In the genomic region with DNA sequence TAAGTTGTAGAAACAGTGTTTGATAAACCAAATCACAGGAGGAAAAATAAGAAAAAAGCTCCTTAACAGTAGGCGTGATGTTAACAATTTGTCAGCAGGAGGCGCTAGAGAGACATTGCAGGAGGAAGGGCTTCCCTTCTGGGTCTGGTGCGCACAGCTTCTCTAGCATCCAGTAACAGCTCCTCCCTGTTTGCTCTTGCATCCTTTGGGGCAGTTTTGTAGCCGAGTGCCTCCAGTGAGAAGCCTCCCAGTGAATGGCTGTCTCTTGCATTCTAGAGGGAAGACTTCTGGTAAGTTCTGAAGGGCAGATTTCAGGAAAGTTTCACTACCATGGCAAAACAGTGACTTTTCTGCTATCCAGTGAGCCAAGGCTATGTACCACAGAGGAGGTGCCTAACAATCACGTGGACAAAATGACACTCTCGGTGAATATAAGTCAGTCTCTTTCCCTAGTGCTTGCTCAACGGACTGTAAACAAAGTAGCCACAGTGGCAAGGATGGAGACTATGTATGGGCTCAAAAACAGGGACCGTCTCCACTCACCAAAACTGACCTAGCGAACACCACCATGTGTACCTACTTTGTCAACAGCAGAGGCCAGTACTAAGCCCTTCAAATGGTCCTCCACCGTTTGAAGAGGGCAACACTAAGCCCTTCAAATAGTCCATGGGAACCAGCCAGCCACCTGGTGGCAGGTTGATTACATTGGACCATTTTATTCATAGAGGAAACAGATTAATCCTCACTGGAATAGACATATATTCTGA, we compare ENCODE assay signal across 8 cellular contexts. TPM values are rescaled to one million over a fixed set of nuclear protein-coding genes. Genes with fewer than 3 reads are reported as not detected.
DNase-seq lines count a peak whose midpoint lies in the region; ATAC-seq, FAIRE-seq and TF ChIP-seq lines count a peak whose summit lies in the region.

No MANE protein-coding gene starts in this region.

- H3K4me3 ChIP-seq in AG04449 (ENCODE audit: low read depth, low read length) (no peak overlapping the region), choroid plexus epithelial cell (ENCODE audit: low read depth, low read length) (no peak overlapping the region), HepG2 (replicated peaks in 1 of 3; ENCODE audit: insufficient read depth in 1 of 3, low read depth in 2 of 3, low read length in 3 of 3) (no peak overlapping the region)

- peak; percentile 56 for FAIRE-seq in HepG2 (lab: Jason Lieb, UNC)

- POLR2A ChIA-PET in AG04449 (lab: Yijun Ruan, JAX) (interaction anchor here (1.0 kb wide), 1 partner anchor 196 kb away, joined by 3 read pairs; no protein-coding TSS in a partner anchor), HepG2 (lab: Yijun Ruan, JAX) (no interaction called here)

- no peak for TF ChIP-seq POLR2A in HepG2 (IDR thresholded peaks at IDR 0.05; ENCODE audit: insufficient read depth in 1 of 2, low read depth in 2 of 2, low read length in 2 of 2)

- H3K9me3 ChIP-seq in HepG2 (ENCODE audit: low read length) = no peaks in the 10 kb centered on the region

- 0 out of 2 replicates have a peak overlapping the region, but pooled peaks have one; percentile 28 for H3K4me2 ChIP-seq in HepG2 (ENCODE audit: low read depth, low read length)

- H3K79me2 ChIP-seq in HepG2 (ENCODE audit: insufficient read depth, low read length) = no peaks in the 10 kb centered on the region

- ATAC-seq in GM18511 (IDR thresholded peaks at IDR 0.05; ENCODE audit: unreplicated experiment) = peak; percentile 89
- ATAC-seq in HG03342 (IDR thresholded peaks at IDR 0.05; ENCODE audit: unreplicated experiment) = peak; percentile 88
- peak; percentile 87 for ATAC-seq in HepG2

- H3K36me3 ChIP-seq in HepG2 (replicated peaks in 1 of 2; ENCODE audit: control insufficient read depth in 1 of 2, insufficient read depth in 2 of 2, low read length in 2 of 2) = no peaks in the 10 kb centered on the region

- intact Hi-C loops in HepG2 (cut with micrococcal nuclease; ENCODE audit: unreplicated experiment) = loop anchor here (1.0 to 2.0 kb wide), 2 partner anchors 126 to 155 kb away; no protein-coding TSS in a partner anchor

- peaks cover 7% of the 10 kb centered on the region for H3K4me1 ChIP-seq in HepG2 (ENCODE audit: insufficient read depth, low read length)

- H3K27ac ChIP-seq in HepG2 (ENCODE audit: extremely low read length, insufficient read depth, low read length) = no peak overlapping the region

- TF ChIP-seq RAD21 in HepG2 (CRISPR knock-in tag; IDR thresholded peaks at IDR 0.05) = peak; percentile 39

- no peaks in the 10 kb centered on the region for H4K20me1 ChIP-seq in HepG2 (ENCODE audit: insufficient read depth, low read length)

- no peak for TF ChIP-seq EP300 in HepG2 (IDR thresholded peaks at IDR 0.05; ENCODE audit: low read depth in 2 of 2, low read length in 2 of 2)
- TF ChIP-seq EP300 in HepG2 (CRISPR knock-in tag; IDR thresholded peaks at IDR 0.05; ENCODE audit: borderline replicate concordance) = no peak

- in situ Hi-C loops in HepG2 (cut with HindIII; ENCODE audit: extremely low pct_ligation_motif_present, low pct_unique_long_range_greater_than_20kb) = loop anchor here (25.0 kb wide), 1 partner anchor 576 kb away; a partner anchor contains a TSS

- CTCF ChIA-PET in AG04449 (lab: Yijun Ruan, JAX) = interaction anchor here (0.7 to 6.1 kb wide), 27 partner anchors 7 to 679 kb away, joined by 3 to 45 read pairs (median 4); a partner anchor contains a TSS
- CTCF ChIA-PET in HepG2 (lab: Yijun Ruan, JAX; ENCODE audit: low intra/inter-chr PET ratio, low total read pairs) = interaction anchor here (1.1 to 1.4 kb wide), 2 partner anchors 125 to 155 kb away, joined by 4 to 5 read pairs; no protein-coding TSS in a partner anchor

- H3K27me3 ChIP-seq in HepG2 (ENCODE audit: control insufficient read depth in 1 of 2, insufficient read depth in 2 of 2, low read length in 2 of 2) = 0 out of 5 replicates have a peak, but pooled peaks cover 0 to 8% of the 10 kb centered on the region in 2 experiments

- no peak overlapping the region for H3K9ac ChIP-seq in HepG2 (ENCODE audit: insufficient read depth, low read depth, low read length)

- no peak for DNase-seq in AG04449 (ENCODE audit: low read depth, low spot score)
- DNase-seq in NCI-H446 treated with DMSO at 0.1 percent for 48 hours (lab: John Stamatoyannopoulos, UW) = peak; percentile 39
- peak; percentile 43 for DNase-seq in activated CD4-positive, CD25-positive, alpha-beta regulatory T cell treated with anti-CD3 and anti-CD28 coated beads, Interleukin-2, amount 50 U/mL, for 72 hours
- peak; percentile 96 for DNase-seq in choroid plexus epithelial cell (ENCODE audit: low read depth)
- peak; percentile 70 for DNase-seq in HepG2 (ENCODE audit: low spot score)
- peak; percentile 8 to 31 (median 25) for DNase-seq in stimulated activated CD4-positive, alpha-beta T cell treated with anti-CD3 and anti-CD28 coated beads, TNF-alpha, amount 100 ng/mL, for 1 hour (ENCODE audit: low read depth in 3 of 3, low spot score in 1 of 3)

- 7% methylated on average over 10 of the region's 10 CpGs for WGBS in HepG2 (ENCODE audit: low lambda C conversion rate)

- TF ChIP-seq CTCF in AG04449 (IDR thresholded peaks at IDR 0.05; ENCODE audit: insufficient read depth, low read length, missing control alignments) (peak; percentile 75), choroid plexus epithelial cell (conservative IDR thresholded peaks at IDR 0.05; ENCODE audit: low read depth, low read length) (peak; percentile 98), HepG2 (CRISPR knock-in tag; IDR thresholded peaks at IDR 0.05) (peak; percentile 79)

- no TSS peak for BruUV-seq in HepG2 (replicated peaks; lab: Mats Ljungman, UMichigan)

- H2AFZ ChIP-seq in HepG2 (ENCODE audit: low read length) = no peak overlapping the region

TF ChIP-seq in HepG2, 621 proteins besides CTCF, POLR2A, EP300 and RAD21 (continues in another document):
- TF ChIP-seq MIXL1 (CRISPR knock-in tag; IDR thresholded peaks at IDR 0.05) (0 out of 2 replicates have a peak, but pooled peaks have one; percentile 42), SMC3 (IDR thresholded peaks at IDR 0.05; ENCODE audit: low read length) (peak; percentile 80)
- TF ChIP-seq, protein P1, sequence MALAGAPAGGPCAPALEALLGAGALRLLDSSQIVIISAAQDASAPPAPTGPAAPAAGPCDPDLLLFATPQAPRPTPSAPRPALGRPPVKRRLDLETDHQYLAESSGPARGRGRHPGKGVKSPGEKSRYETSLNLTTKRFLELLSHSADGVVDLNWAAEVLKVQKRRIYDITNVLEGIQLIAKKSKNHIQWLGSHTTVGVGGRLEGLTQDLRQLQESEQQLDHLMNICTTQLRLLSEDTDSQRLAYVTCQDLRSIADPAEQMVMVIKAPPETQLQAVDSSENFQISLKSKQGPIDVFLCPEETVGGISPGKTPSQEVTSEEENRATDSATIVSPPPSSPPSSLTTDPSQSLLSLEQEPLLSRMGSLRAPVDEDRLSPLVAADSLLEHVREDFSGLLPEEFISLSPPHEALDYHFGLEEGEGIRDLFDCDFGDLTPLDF (CRISPR knock-in tag; IDR thresholded peaks at IDR 0.05) = no peak

RNA-seq across cellular contexts. Expression of a gene that starts 9.6 kb away (rescaled TPM):
- 0.75 and 1.6 TPM in 2 replicates for total RNA-seq in HepG2 (2016; rRNA removed; fragmentation: Illumina TruSeq; extraction: Trizol)
- total RNA-seq in HepG2 (2016; cell fraction: cytosol; rRNA removed; fragmentation: Illumina TruSeq; extraction: Trizol; ENCODE audit: low read depth) = 0.18 and 0.40 TPM in 2 replicates
- 1.2 TPM in 2 replicates for total RNA-seq in HepG2 (2016; cell fraction: insoluble cytoplasmic fraction; rRNA removed; fragmentation: Illumina TruSeq; extraction: Trizol)
- 0.69 and 0.93 TPM in 2 replicates for total RNA-seq in HepG2 (2016; cell fraction: membrane; rRNA removed; fragmentation: Illumina TruSeq; extraction: Trizol)
- 0.78 and 1.1 TPM in 2 replicates for total RNA-seq in HepG2 (2016; cell fraction: nucleus; rRNA removed; fragmentation: Illumina TruSeq; extraction: Trizol)
- 0.25 and 0.47 TPM in 2 replicates for polyA plus RNA-seq in HepG2 (2011; rRNA removed)
- 0.17 and 0.27 TPM in 2 replicates for polyA plus RNA-seq in HepG2 (2011; cell fraction: cytosol; rRNA removed)
- 0.31 and 0.80 TPM in 2 replicates for polyA plus RNA-seq in HepG2 (2011; cell fraction: nucleus; rRNA removed)
- 0.39 and 0.67 TPM in 2 replicates for polyA plus RNA-seq in HepG2 (2012)
- 0.05 and 0.12 TPM in 2 replicates for polyA plus RNA-seq in HepG2 (2016; cell fraction: cytosol; fragmentation: Illumina TruSeq; extraction: Trizol; ENCODE audit: low read depth)
- 1.0 and 1.3 TPM in 2 replicates for polyA plus RNA-seq in HepG2 (2016; cell fraction: insoluble cytoplasmic fraction; fragmentation: Illumina TruSeq; extraction: Trizol; ENCODE audit: low read depth)
- 0.16 and 0.18 TPM in 2 replicates for polyA plus RNA-seq in HepG2 (2016; cell fraction: membrane; fragmentation: Illumina TruSeq; extraction: Trizol; ENCODE audit: low read depth)
- polyA plus RNA-seq in HepG2 (2016; cell fraction: nucleus; fragmentation: Illumina TruSeq; extraction: Trizol; ENCODE audit: insufficient read depth, low read depth) = 1.2 and 2.7 TPM in 2 replicates
- polyA minus RNA-seq in HepG2 (2011; rRNA and poly(A)+ RNA removed; ENCODE audit: low replicate concordance) = 0.54 TPM in 1 of 2 replicates, not detected in the other
- polyA minus RNA-seq in HepG2 (2011; cell fraction: cytosol; rRNA and poly(A)+ RNA removed) = 0.20 TPM in 1 of 2 replicates, not detected in the other
- polyA minus RNA-seq in HepG2 (2011; cell fraction: nucleus; rRNA and poly(A)+ RNA removed) = 1.0 and 1.7 TPM in 2 replicates

RNA-seq across cellular contexts. Expression of a gene that starts 42.6 kb away (rescaled TPM):
- total RNA-seq in HepG2 (2016; rRNA removed; fragmentation: Illumina TruSeq; extraction: Trizol) = 41.1 and 79.4 TPM in 2 replicates
- 3.0 and 3.5 TPM in 2 replicates for total RNA-seq in HepG2 (2016; cell fraction: cytosol; rRNA removed; fragmentation: Illumina TruSeq; extraction: Trizol; ENCODE audit: low read depth)
- total RNA-seq in HepG2 (2016; cell fraction: insoluble cytoplasmic fraction; rRNA removed; fragmentation: Illumina TruSeq; extraction: Trizol) = 42.2 and 74.3 TPM in 2 replicates
- 14.5 and 17.5 TPM in 2 replicates for total RNA-seq in HepG2 (2016; cell fraction: membrane; rRNA removed; fragmentation: Illumina TruSeq; extraction: Trizol)
- total RNA-seq in HepG2 (2016; cell fraction: nucleus; rRNA removed; fragmentation: Illumina TruSeq; extraction: Trizol) = 38.9 and 40.1 TPM in 2 replicates
- polyA plus RNA-seq in HepG2 (2011; rRNA removed) = 15.3 and 19.5 TPM in 2 replicates
- polyA plus RNA-seq in HepG2 (2011; cell fraction: cytosol; rRNA removed) = 6.8 and 11.2 TPM in 2 replicates
- polyA plus RNA-seq in HepG2 (2011; cell fraction: nucleus; rRNA removed) = 16.1 and 19.5 TPM in 2 replicates
- 20.6 and 22.9 TPM in 2 replicates for polyA plus RNA-seq in HepG2 (2012)
- polyA plus RNA-seq in HepG2 (2016; cell fraction: cytosol; fragmentation: Illumina TruSeq; extraction: Trizol; ENCODE audit: low read depth) = 1.2 and 1.3 TPM in 2 replicates
- 47.3 and 52.5 TPM in 2 replicates for polyA plus RNA-seq in HepG2 (2016; cell fraction: insoluble cytoplasmic fraction; fragmentation: Illumina TruSeq; extraction: Trizol; ENCODE audit: low read depth)
- polyA plus RNA-seq in HepG2 (2016; cell fraction: membrane; fragmentation: Illumina TruSeq; extraction: Trizol; ENCODE audit: low read depth) = 4.5 and 5.5 TPM in 2 replicates
- 35.4 and 37.7 TPM in 2 replicates for polyA plus RNA-seq in HepG2 (2016; cell fraction: nucleus; fragmentation: Illumina TruSeq; extraction: Trizol; ENCODE audit: insufficient read depth, low read depth)
- 21.1 and 37.0 TPM in 2 replicates for polyA minus RNA-seq in HepG2 (2011; rRNA and poly(A)+ RNA removed; ENCODE audit: low replicate concordance)
- 18.9 and 21.4 TPM in 2 replicates for polyA minus RNA-seq in HepG2 (2011; cell fraction: cytosol; rRNA and poly(A)+ RNA removed)
- polyA minus RNA-seq in HepG2 (2011; cell fraction: nucleus; rRNA and poly(A)+ RNA removed) = 58.4 and 65.5 TPM in 2 replicates
